In the genomic region with DNA sequence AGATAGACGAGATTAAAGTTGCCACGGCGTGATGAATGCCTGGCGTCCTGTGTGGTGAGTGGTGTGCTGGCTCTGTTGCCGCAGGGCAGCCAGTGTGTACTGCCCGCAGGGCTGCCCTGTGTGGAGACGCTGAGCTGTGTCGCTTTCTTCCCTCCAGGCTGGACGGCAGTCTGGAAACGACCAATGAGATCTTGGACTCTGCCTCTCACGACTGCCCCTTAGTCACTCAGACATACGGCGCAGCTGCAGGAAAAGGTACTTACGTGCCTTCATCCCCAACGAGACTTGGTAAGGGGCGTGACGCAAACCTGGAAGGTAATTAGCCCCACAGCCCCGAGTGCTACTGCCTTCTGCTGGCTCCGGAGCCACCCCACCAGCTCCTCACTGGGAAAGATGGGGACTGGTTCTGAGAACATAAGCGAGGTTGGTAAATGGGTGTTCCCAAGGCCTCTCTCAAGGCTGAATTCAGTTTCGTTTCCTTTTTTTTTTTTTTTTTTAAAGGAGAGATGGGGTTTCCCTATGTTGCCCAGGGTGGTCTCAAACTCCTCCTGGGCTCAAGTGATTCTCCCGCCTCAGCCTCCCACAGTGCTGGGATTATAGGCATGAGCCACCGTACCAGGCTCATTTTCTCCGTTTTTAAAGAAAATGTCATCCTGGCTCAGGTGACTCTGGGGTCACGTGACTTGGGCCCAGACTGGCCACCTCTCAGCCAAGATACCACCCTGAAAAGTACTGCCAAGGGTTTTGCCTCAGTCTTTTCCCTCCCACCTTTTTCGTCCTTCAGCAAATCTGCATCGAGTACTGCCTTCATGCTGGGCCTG, we compare ENCODE assay signal across 15 cellular contexts. TPM values are rescaled to one million over a fixed set of nuclear protein-coding genes. Genes with fewer than 3 reads are reported as not detected.
DNase-seq lines count a peak whose midpoint lies in the region; ATAC-seq and TF ChIP-seq lines count a peak whose summit lies in the region.
"Had no signal": no experiment of that assay in that cellular context is flagged by ENCODE, and none has a peak within 500 bp of the region (broad histone marks: within the 10 kb centered on the region; RNA-seq: fewer than 3 reads in every experiment).

No MANE protein-coding gene starts in this region.

- no peak for TF ChIP-seq EP300 in Ishikawa (IDR thresholded peaks at IDR 0.05; ENCODE audit: borderline replicate concordance)

- peaks cover 38% of the 10 kb centered on the region for H3K36me3 Mint-ChIP-seq in endothelial cell (ENCODE audit: low read depth, unreplicated experiment)
- H3K36me3 Mint-ChIP-seq in stimulated activated effector memory CD8-positive, alpha-beta T cell treated with anti-CD3 and anti-CD28 coated beads, Interleukin-12 subunit alpha, Interleukin-12 subunit beta, amount 100 ng/mL, for 72 hours = peaks cover 87% of the 10 kb centered on the region

- H3K27ac Mint-ChIP-seq in endothelial cell (ENCODE audit: unreplicated experiment) = peak overlapping the region; percentile 18
- H3K27ac Mint-ChIP-seq in stimulated activated effector memory CD8-positive, alpha-beta T cell treated with anti-CD3 and anti-CD28 coated beads, Interleukin-12 subunit alpha, Interleukin-12 subunit beta, amount 100 ng/mL, for 72 hours = peak overlapping the region; percentile 43
- H3K27ac Mint-ChIP-seq: activated CD4-positive, alpha-beta T cell treated with anti-CD3 and anti-CD28 coated beads for 36 hours; activated naive CD4-positive, alpha-beta T cell treated with anti-CD3 and anti-CD28 coated beads, Interleukin-2, amount 10 ng/mL, durations not matched to agents 7 days and 5 days; CD4-positive, CD25-positive, alpha-beta regulatory T cell had no signal

- no peak for TF ChIP-seq CTCF in endothelial cell (IDR thresholded peaks at IDR 0.05; ENCODE audit: unreplicated experiment)

- H3K4me3 Mint-ChIP-seq in endothelial cell (ENCODE audit: unreplicated experiment) = no peak overlapping the region
- no peak overlapping the region for H3K4me3 Mint-ChIP-seq in stimulated activated effector memory CD8-positive, alpha-beta T cell treated with anti-CD3 and anti-CD28 coated beads, Interleukin-12 subunit alpha, Interleukin-12 subunit beta, amount 100 ng/mL, for 72 hours
- H3K4me3 Mint-ChIP-seq: activated CD4-positive, alpha-beta T cell treated with anti-CD3 and anti-CD28 coated beads for 36 hours; activated naive CD4-positive, alpha-beta T cell treated with anti-CD3 and anti-CD28 coated beads, Interleukin-2, amount 10 ng/mL, durations not matched to agents 7 days and 5 days; CD4-positive, CD25-positive, alpha-beta regulatory T cell had no signal

- no peaks in the 10 kb centered on the region for H3K9me3 Mint-ChIP-seq in endothelial cell (ENCODE audit: unreplicated experiment)
- H3K9me3 Mint-ChIP-seq in stimulated activated effector memory CD8-positive, alpha-beta T cell treated with anti-CD3 and anti-CD28 coated beads, Interleukin-12 subunit alpha, Interleukin-12 subunit beta, amount 100 ng/mL, for 72 hours = no peaks in the 10 kb centered on the region
- H3K9me3 Mint-ChIP-seq: activated naive CD4-positive, alpha-beta T cell treated with anti-CD3 and anti-CD28 coated beads, Interleukin-2, amount 10 ng/mL, durations not matched to agents 7 days and 5 days; CD4-positive, CD25-positive, alpha-beta regulatory T cell had no signal

- no peak for TF ChIP-seq RAD21 in Ishikawa (IDR thresholded peaks at IDR 0.05; ENCODE audit: low read depth)

- ATAC-seq in stimulated activated effector memory CD8-positive, alpha-beta T cell treated with anti-CD3 and anti-CD28 coated beads, Interleukin-12 subunit alpha, Interleukin-12 subunit beta, amount 100 ng/mL, for 72 hours = no peak
- no peak for ATAC-seq in GM18498 (IDR thresholded peaks at IDR 0.05; ENCODE audit: unreplicated experiment)
- ATAC-seq: activated CD4-positive, alpha-beta T cell treated with anti-CD3 and anti-CD28 coated beads for 36 hours; left lobe of liver had no signal

- peak; percentile 48 for DNase-seq in NOMO-1 treated with DMSO at 0.1 percent for 48 hours (lab: John Stamatoyannopoulos, UW; ENCODE audit: unreplicated experiment)
- DNase-seq in NOMO-1 treated with dmso at 0.1 percent for 144 hours (lab: John Stamatoyannopoulos, UW; ENCODE audit: unreplicated experiment) = no peak
- DNase-seq in endothelial cell (ENCODE audit: low spot score) = no peak
- DNase-seq in stimulated activated effector memory CD8-positive, alpha-beta T cell treated with anti-CD3 and anti-CD28 coated beads, Interleukin-12 subunit alpha, Interleukin-12 subunit beta, amount 100 ng/mL, for 72 hours (ENCODE audit: low spot score in 2 of 2) = no peak
- no peak for DNase-seq in GDM1 (lab: John Stamatoyannopoulos, UW)
- no peak for DNase-seq in NCI-H526 (lab: John Stamatoyannopoulos, UW)
- DNase-seq: activated CD4-positive, alpha-beta T cell treated with anti-CD3 and anti-CD28 coated beads for 36 hours; activated naive CD4-positive, alpha-beta T cell treated with anti-CD3 and anti-CD28 coated beads, Interleukin-2, amount 10 ng/mL, durations not matched to agents 7 days and 5 days; CD4-positive, CD25-positive, alpha-beta regulatory T cell; NCI-H1694; stimulated activated CD4-positive, alpha-beta T cell treated with anti-CD3 and anti-CD28 coated beads, Interleukin-4, amount 100 ng/mL, for 4 hours; stimulated activated CD8-positive, alpha-beta memory T cell treated with anti-CD3 and anti-CD28 coated beads, Interleukin-4, amount 100 ng/mL, for 48 hours had no signal

- no peaks in the 10 kb centered on the region for H3K4me1 Mint-ChIP-seq in endothelial cell (ENCODE audit: unreplicated experiment)
- H3K4me1 Mint-ChIP-seq in stimulated activated effector memory CD8-positive, alpha-beta T cell treated with anti-CD3 and anti-CD28 coated beads, Interleukin-12 subunit alpha, Interleukin-12 subunit beta, amount 100 ng/mL, for 72 hours = peaks cover 5% of the 10 kb centered on the region

- H3K27me3 Mint-ChIP-seq in endothelial cell (ENCODE audit: unreplicated experiment) = peaks cover 1% of the 10 kb centered on the region
- H3K27me3 Mint-ChIP-seq: activated CD4-positive, alpha-beta T cell treated with anti-CD3 and anti-CD28 coated beads for 36 hours; activated naive CD4-positive, alpha-beta T cell treated with anti-CD3 and anti-CD28 coated beads, Interleukin-2, amount 10 ng/mL, durations not matched to agents 7 days and 5 days; CD4-positive, CD25-positive, alpha-beta regulatory T cell had no signal

TF ChIP-seq in Ishikawa, 13 proteins besides CTCF, POLR2A, EP300 and RAD21:
- no peak for TF ChIP-seq FOXM1 (IDR thresholded peaks at IDR 0.05; ENCODE audit: borderline replicate concordance, low read depth)
- TF ChIP-seq, protein P1, sequence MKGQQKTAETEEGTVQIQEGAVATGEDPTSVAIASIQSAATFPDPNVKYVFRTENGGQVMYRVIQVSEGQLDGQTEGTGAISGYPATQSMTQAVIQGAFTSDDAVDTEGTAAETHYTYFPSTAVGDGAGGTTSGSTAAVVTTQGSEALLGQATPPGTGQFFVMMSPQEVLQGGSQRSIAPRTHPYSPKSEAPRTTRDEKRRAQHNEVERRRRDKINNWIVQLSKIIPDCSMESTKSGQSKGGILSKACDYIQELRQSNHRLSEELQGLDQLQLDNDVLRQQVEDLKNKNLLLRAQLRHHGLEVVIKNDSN (IDR thresholded peaks at IDR 0.05) = 0 out of 2 replicates have a peak, but pooled peaks have one; percentile 35
- TF ChIP-seq, protein P2, sequence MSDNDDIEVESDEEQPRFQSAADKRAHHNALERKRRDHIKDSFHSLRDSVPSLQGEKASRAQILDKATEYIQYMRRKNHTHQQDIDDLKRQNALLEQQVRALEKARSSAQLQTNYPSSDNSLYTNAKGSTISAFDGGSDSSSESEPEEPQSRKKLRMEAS (IDR thresholded peaks at IDR 0.05) = no peak
- TF ChIP-seq EGR1 (IDR thresholded peaks at IDR 0.05) = no peak
TF ChIP-seq in Ishikawa: peak in this region for 1.

RNA-seq across cellular contexts. Expression of a gene that starts 39.6 kb away (rescaled TPM):
- total RNA-seq in endothelial cell (ENCODE audit: unreplicated experiment) = 90.7 TPM

RNA-seq across cellular contexts. Expression of a gene that starts 53.1 kb away (rescaled TPM):
- total RNA-seq in endothelial cell (ENCODE audit: unreplicated experiment) = 6.4 TPM
